In the genomic region with DNA sequence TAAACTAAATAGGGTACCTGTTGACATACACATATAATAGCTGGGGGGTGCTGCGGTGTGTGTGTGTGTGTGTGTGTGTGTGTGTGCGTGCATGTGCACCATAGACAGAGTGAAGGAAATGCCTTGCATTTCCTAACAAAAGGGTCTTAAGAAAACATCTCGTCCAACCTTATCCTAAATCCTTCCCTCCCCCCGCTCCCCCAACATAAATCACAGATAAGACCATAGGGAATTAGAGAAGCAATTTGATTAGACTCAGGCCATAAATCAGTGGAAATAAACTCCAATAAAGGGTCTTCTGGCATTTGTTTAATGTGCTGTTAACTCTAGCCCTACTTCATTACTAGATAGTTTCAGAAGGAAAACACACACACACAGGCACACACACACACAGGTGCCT, we compare ENCODE assay signal across 31 cellular contexts.
"Had no signal": no experiment of that assay in that cellular context is flagged by ENCODE, and none has a peak within 500 bp of the region (broad histone marks: within the 10 kb centered on the region; RNA-seq: fewer than 3 reads in every experiment).

No MANE protein-coding gene starts in this region.

- H3K27ac ChIP-seq: neural progenitor cell, ovary, parathyroid adenoma, psoas muscle, skin epidermis, spleen, suprapubic skin, testis, tibial artery, transverse colon, upper lobe of right lung, uterus had no signal

- DNase-seq: naive thymus-derived CD8-positive, alpha-beta T cell; occipital lobe; ovary; posterior cingulate gyrus; psoas muscle; right cardiac atrium; spleen; stimulated activated CD4-positive, alpha-beta T cell treated with anti-CD3 and anti-CD28 coated beads, Interleukin-12 subunit alpha, Interleukin-12 subunit beta, amount 100 ng/mL, for 4 hours; stimulated activated CD4-positive, alpha-beta T cell treated with anti-CD3 and anti-CD28 coated beads, Interleukin-1b, Interleukin-23, amount 100 ng/mL, for 48 hours; stimulated activated CD4-positive, alpha-beta T cell treated with anti-CD3 and anti-CD28 coated beads, Interleukin-4, amount 100 ng/mL, for 1 hour; stimulated activated CD4-positive, alpha-beta T cell treated with anti-CD3 and anti-CD28 coated beads, Interleukin-4, amount 100 ng/mL, for 4 hours; stimulated activated CD8-positive, alpha-beta memory T cell treated with anti-CD3 and anti-CD28 coated beads, Interleukin-4, amount 100 ng/mL, for 48 hours; stimulated activated naive CD4-positive, alpha-beta T cell; stimulated activated naive CD8-positive, alpha-beta T cell treated with anti-CD3 and anti-CD28 coated beads, Interleukin-15, amount 100 ng/mL, for 72 hours; stimulated activated naive CD8-positive, alpha-beta T cell treated with anti-CD3 and anti-CD28 coated beads, Interleukin-15, Interleukin-2, amounts not matched to agents 100 U/mL and 50 U/mL, for 24 hours; substantia nigra; testis; tibial artery; transverse colon; upper lobe of right lung; uterus had no signal

- H3K9me3 ChIP-seq: ovary, psoas muscle, suprapubic skin, testis, tibial artery, transverse colon, upper lobe of right lung, uterus had no signal

- H3K4me3 ChIP-seq: neural progenitor cell, ovary, psoas muscle, skin epidermis, smooth muscle cell, spleen, suprapubic skin, testis, tibial artery, transverse colon, upper lobe of right lung, uterus had no signal

- H3K27me3 Mint-ChIP-seq: natural killer cell treated with Interleukin-12 subunit alpha and Interleukin-12 subunit beta and Interleukin-15 and Interleukin-18, amount 100 ng/mL, for 72 hours; progenitor cell of endocrine pancreas; stimulated activated memory B cell treated with anti-CD40 and anti-IgM and Interleukin-4, amounts not matched to agents 10 μg/mL and 1 μg/mL and 100 μg/mL, for 72 hours; stimulated activated naive CD8-positive, alpha-beta T cell treated with anti-CD3 and anti-CD28 coated beads, Interleukin-15, amount 100 ng/mL, for 72 hours had no signal

- H3K4me1 ChIP-seq: neural progenitor cell, parathyroid adenoma, psoas muscle, spleen, suprapubic skin, testis, tibial artery, transverse colon, upper lobe of right lung, uterus had no signal

- H3K36me3 Mint-ChIP-seq: naive thymus-derived CD8-positive, alpha-beta T cell; natural killer cell treated with Interleukin-12 subunit alpha and Interleukin-12 subunit beta and Interleukin-15 and Interleukin-18, amount 100 ng/mL, for 72 hours; neural progenitor cell; stimulated activated memory B cell treated with anti-CD40 and anti-IgM and Interleukin-4, amounts not matched to agents 10 μg/mL and 1 μg/mL and 100 μg/mL, for 72 hours; type B pancreatic cell had no signal

- ATAC-seq: naive thymus-derived CD8-positive, alpha-beta T cell; natural killer cell treated with Interleukin-12 subunit alpha and Interleukin-12 subunit beta and Interleukin-15 and Interleukin-18, amount 100 ng/mL, for 72 hours; psoas muscle; right cardiac atrium; sciatic nerve; stimulated activated memory B cell treated with anti-CD40 and anti-IgM and Interleukin-4, amounts not matched to agents 10 μg/mL and 1 μg/mL and 100 μg/mL, for 72 hours; stimulated activated naive CD8-positive, alpha-beta T cell treated with anti-CD3 and anti-CD28 coated beads, Interleukin-15, amount 100 ng/mL, for 72 hours; stimulated activated naive CD8-positive, alpha-beta T cell treated with anti-CD3 and anti-CD28 coated beads, Interleukin-15, Interleukin-2, amounts not matched to agents 100 U/mL and 50 U/mL, for 24 hours; upper lobe of right lung had no signal

- H3K27me3 ChIP-seq: neural progenitor cell, ovary, spleen, suprapubic skin, testis, tibial artery, transverse colon, upper lobe of right lung, uterus had no signal

- H3K4me1 Mint-ChIP-seq: naive thymus-derived CD8-positive, alpha-beta T cell; stimulated activated memory B cell treated with anti-CD40 and anti-IgM and Interleukin-4, amounts not matched to agents 10 μg/mL and 1 μg/mL and 100 μg/mL, for 72 hours; stimulated activated naive CD8-positive, alpha-beta T cell treated with anti-CD3 and anti-CD28 coated beads, Interleukin-15, amount 100 ng/mL, for 72 hours had no signal

- H3K36me3 ChIP-seq: neural progenitor cell, ovary, spleen, suprapubic skin, tibial artery, transverse colon, upper lobe of right lung, uterus had no signal

- H3K9me3 Mint-ChIP-seq: neural progenitor cell, type B pancreatic cell had no signal

- H3K27ac Mint-ChIP-seq: naive thymus-derived CD8-positive, alpha-beta T cell; natural killer cell treated with Interleukin-12 subunit alpha and Interleukin-12 subunit beta and Interleukin-15 and Interleukin-18, amount 100 ng/mL, for 72 hours; neural progenitor cell; progenitor cell of endocrine pancreas; stimulated activated memory B cell treated with anti-CD40 and anti-IgM and Interleukin-4, amounts not matched to agents 10 μg/mL and 1 μg/mL and 100 μg/mL, for 72 hours; stimulated activated naive CD8-positive, alpha-beta T cell treated with anti-CD3 and anti-CD28 coated beads, Interleukin-15, amount 100 ng/mL, for 72 hours; type B pancreatic cell had no signal

- H3K4me3 Mint-ChIP-seq: naive thymus-derived CD8-positive, alpha-beta T cell; natural killer cell treated with Interleukin-12 subunit alpha and Interleukin-12 subunit beta and Interleukin-15 and Interleukin-18, amount 100 ng/mL, for 72 hours; neural progenitor cell; stimulated activated memory B cell treated with anti-CD40 and anti-IgM and Interleukin-4, amounts not matched to agents 10 μg/mL and 1 μg/mL and 100 μg/mL, for 72 hours; stimulated activated naive CD8-positive, alpha-beta T cell treated with anti-CD3 and anti-CD28 coated beads, Interleukin-15, amount 100 ng/mL, for 72 hours; type B pancreatic cell had no signal
